Comparison of ENCODE assay signal across 8 cellular contexts in genomic region chr17:20009302-20010098, GRCh38. TPM values are rescaled to one million over a fixed set of nuclear protein-coding genes. Genes with fewer than 3 reads are reported as not detected.
DNase-seq lines count a peak whose midpoint lies in the region; ATAC-seq and TF ChIP-seq lines count a peak whose summit lies in the region.

TSS of gene SPECC1 (plus strand) at chr17:20009359. CDS start at chr17:20096652, 87,293 bp downstream.

- POLR2A ChIA-PET in Caco-2 (lab: Charles Lee) = interaction anchor here (0.7 to 0.8 kb wide), 2 partner anchors 17 to 31 kb away, joined by 3 to 4 read pairs; no protein-coding TSS in a partner anchor

- H3K36me3 Mint-ChIP-seq in Caco-2 (ENCODE audit: insufficient read depth, unreplicated experiment) (no peaks in the 10 kb centered on the region), nephron progenitor cell (ENCODE audit: low read depth) (no peaks in the 10 kb centered on the region)
- H3K36me3 Mint-ChIP-seq in activated T-cell treated with anti-CD3 and anti-CD28 coated beads, Interleukin-2, amount 50 U/mL, for 72 hours (ENCODE audit: insufficient read depth in 2 of 2) = no peaks in the 10 kb centered on the region

- no TSS peak for BruUV-seq in Caco-2 (replicated peaks; lab: Mats Ljungman, UMichigan)

- H3K4me1 Mint-ChIP-seq in Caco-2 (ENCODE audit: low read depth, unreplicated experiment) (peaks cover 17% of the 10 kb centered on the region), nephron progenitor cell (no peaks in the 10 kb centered on the region)
- peaks cover 17% of the 10 kb centered on the region for H3K4me1 Mint-ChIP-seq in activated T-cell treated with anti-CD3 and anti-CD28 coated beads, Interleukin-2, amount 50 U/mL, for 72 hours (ENCODE audit: low read depth)

- 0 to 1% (median 1%) methylated on average over 27 to 96 of the region's 96 CpGs for WGBS in stomach, 5 donors

- H3K27me3 ChIP-seq in Caco-2 (replicated peaks; ENCODE audit: control insufficient read depth, insufficient read depth, low read length) (peaks cover 2% of the 10 kb centered on the region), HUES48 (ENCODE audit: control insufficient read depth, insufficient read depth, low read length) (peaks cover 32% of the 10 kb centered on the region), stomach (peaks cover 0 to 50% (median 10%) of the 10 kb centered on the region in 3 donors)

- TF ChIP-seq EP300 in stomach (IDR thresholded peaks at IDR 0.05) = no peak

- H3K4me3 ChIP-seq in Caco-2 (ENCODE audit: low read depth, low read length) = peak within 1 kb of the TSS; percentile 72
- H3K4me3 ChIP-seq in HUES48 (ENCODE audit: low read depth, low read length) = peak within 1 kb of the TSS; percentile 75
- H3K4me3 ChIP-seq in fibroblast of pulmonary artery (replicated peaks; ENCODE audit: low read depth, low read length) = peak within 1 kb of the TSS; percentile 57
- H3K4me3 ChIP-seq in stomach = peak within 1 kb of the TSS; percentile 63 to 81 (median 70)

- H3K4me1 ChIP-seq in Caco-2 (no peaks in the 10 kb centered on the region; the same call in 1 of the 2 replicates), HUES48 (ENCODE audit: control insufficient read depth, insufficient read depth, low read length) (peaks cover 7% of the 10 kb centered on the region), stomach (peaks cover 9 to 23% (median 21%) of the 10 kb centered on the region in 4 donors)

- H3K27ac Mint-ChIP-seq in Caco-2 (ENCODE audit: unreplicated experiment) (no peak within 1 kb of the TSS), nephron progenitor cell (no peak within 1 kb of the TSS)
- H3K27ac Mint-ChIP-seq in activated T-cell treated with anti-CD3 and anti-CD28 coated beads, Interleukin-2, amount 50 U/mL, for 72 hours = peak within 1 kb of the TSS; percentile 1

- H3K27me3 Mint-ChIP-seq in Caco-2 (ENCODE audit: insufficient read depth, unreplicated experiment) (peaks cover 38% of the 10 kb centered on the region), nephron progenitor cell (ENCODE audit: low read depth, poor library complexity) (peaks cover 80% of the 10 kb centered on the region)
- peaks cover 65% of the 10 kb centered on the region for H3K27me3 Mint-ChIP-seq in activated T-cell treated with anti-CD3 and anti-CD28 coated beads, Interleukin-2, amount 50 U/mL, for 72 hours (ENCODE audit: low read depth)

- DNase-seq in Caco-2 (peak; percentile 81 to 96), RKO (ENCODE audit: low spot score) (peak; percentile 51), fibroblast of pulmonary artery (ENCODE audit: low read depth) (peak; percentile 49), nephron progenitor cell (peak; percentile 93), stomach (peak; percentile 89)
- DNase-seq in activated T-cell treated with anti-CD3 and anti-CD28 coated beads, Interleukin-2, amount 50 U/mL, for 72 hours = peak; percentile 88 to 96

- peak within 1 kb of the TSS; percentile 17; the same call in 1 of the 2 replicates for H3K9ac ChIP-seq in HUES48 (ENCODE audit: low read depth, low read length)

- intact Hi-C loops in Caco-2 (cut with micrococcal nuclease; ENCODE audit: unreplicated experiment) (loop anchor here (1.0 to 5.0 kb wide), 2 partner anchors 17 to 93 kb away; no protein-coding TSS in a partner anchor), stomach (cut with DNase I; ENCODE audit: low total_unique reads) (no loop called here)

- H3K27ac ChIP-seq in HUES48 (ENCODE audit: low read depth, low read length) (no peak within 1 kb of the TSS), stomach (peak within 1 kb of the TSS; percentile 21 to 80 (median 68))

- H3K9me3 Mint-ChIP-seq in Caco-2 (ENCODE audit: unreplicated experiment) (no peaks in the 10 kb centered on the region), nephron progenitor cell (peaks cover 12% of the 10 kb centered on the region)
- no peaks in the 10 kb centered on the region for H3K9me3 Mint-ChIP-seq in activated T-cell treated with anti-CD3 and anti-CD28 coated beads, Interleukin-2, amount 50 U/mL, for 72 hours

- peak within 1 kb of the TSS; percentile 96 for H3K4me3 Mint-ChIP-seq in Caco-2 (ENCODE audit: unreplicated experiment)
- peak within 1 kb of the TSS; percentile 90 to 95 for H3K4me3 Mint-ChIP-seq in activated T-cell treated with anti-CD3 and anti-CD28 coated beads, Interleukin-2, amount 50 U/mL, for 72 hours
- H3K4me3 Mint-ChIP-seq in nephron progenitor cell = peak within 1 kb of the TSS; percentile 93

- peak; percentile 93 for ATAC-seq in GM21390 (IDR thresholded peaks at IDR 0.05; ENCODE audit: unreplicated experiment)
- ATAC-seq in activated T-cell treated with anti-CD3 and anti-CD28 coated beads, Interleukin-2, amount 50 U/mL, for 72 hours (replicated peaks in 1 of 2) = peak; percentile 98 to 99

- H3K9me3 ChIP-seq in Caco-2 (no peaks in the 10 kb centered on the region), HUES48 (ENCODE audit: control insufficient read depth, insufficient read depth, low read length) (no peaks in the 10 kb centered on the region), stomach (no peaks in the 10 kb centered on the region)

- no peaks in the 10 kb centered on the region for H3K36me3 ChIP-seq in Caco-2 (ENCODE audit: control insufficient read depth, insufficient read depth, low read length)
- H3K36me3 ChIP-seq in HUES48 (ENCODE audit: control insufficient read depth, insufficient read depth, low read length) = no peaks in the 10 kb centered on the region
- H3K36me3 ChIP-seq in stomach = no peaks in the 10 kb centered on the region

- CTCF ChIA-PET in Caco-2 (lab: Charles Lee) = interaction anchor here (0.5 to 2.7 kb wide), 9 partner anchors 9 to 912 kb away, joined by 3 to 60 read pairs (median 3); no protein-coding TSS in a partner anchor

- TF ChIP-seq CTCF in Caco-2 (IDR thresholded peaks at IDR 0.05; ENCODE audit: insufficient read depth in 1 of 2, low read depth in 1 of 2, low read length in 1 of 2, severe bottlenecking in 1 of 2, unreplicated experiment in 1 of 2) = peak in 1 of 2 experiments; percentile 97
- TF ChIP-seq CTCF in fibroblast of pulmonary artery (IDR thresholded peaks at IDR 0.05; ENCODE audit: low read length, missing control alignments) = peak; percentile 38
- TF ChIP-seq CTCF in nephron progenitor cell (IDR thresholded peaks at IDR 0.05) = peak; percentile 92
- TF ChIP-seq CTCF in stomach (IDR thresholded peaks at IDR 0.05) = peak in 4 of 7 experiments; percentile 73 to 99 (median 98)

- TF ChIP-seq POLR2A in stomach (IDR thresholded peaks at IDR 0.05) = no peak

RNA-seq across cellular contexts. Expression of gene SPECC1, which starts in this region (rescaled TPM):
- total RNA-seq in Caco-2 (2022) (111 and 123 TPM in 2 replicates), stomach (100 to 1,000 TPM in 1 of 5 donors, 10 to 100 TPM in 4; 29.2 to 161 (median 48.7) TPM)
- 10 to 100 TPM; 10.3 to 12.9 TPM for total RNA-seq in activated T-cell treated with anti-CD3 and anti-CD28 coated beads, Interleukin-2, amount 50 U/mL, for 72 hours
- polyA plus RNA-seq in stomach = 10 to 100 TPM; 12.8 to 32.9 (median 25.4) TPM
